Comparison of ENCODE assay signal across 8 cellular contexts in the genomic region with DNA sequence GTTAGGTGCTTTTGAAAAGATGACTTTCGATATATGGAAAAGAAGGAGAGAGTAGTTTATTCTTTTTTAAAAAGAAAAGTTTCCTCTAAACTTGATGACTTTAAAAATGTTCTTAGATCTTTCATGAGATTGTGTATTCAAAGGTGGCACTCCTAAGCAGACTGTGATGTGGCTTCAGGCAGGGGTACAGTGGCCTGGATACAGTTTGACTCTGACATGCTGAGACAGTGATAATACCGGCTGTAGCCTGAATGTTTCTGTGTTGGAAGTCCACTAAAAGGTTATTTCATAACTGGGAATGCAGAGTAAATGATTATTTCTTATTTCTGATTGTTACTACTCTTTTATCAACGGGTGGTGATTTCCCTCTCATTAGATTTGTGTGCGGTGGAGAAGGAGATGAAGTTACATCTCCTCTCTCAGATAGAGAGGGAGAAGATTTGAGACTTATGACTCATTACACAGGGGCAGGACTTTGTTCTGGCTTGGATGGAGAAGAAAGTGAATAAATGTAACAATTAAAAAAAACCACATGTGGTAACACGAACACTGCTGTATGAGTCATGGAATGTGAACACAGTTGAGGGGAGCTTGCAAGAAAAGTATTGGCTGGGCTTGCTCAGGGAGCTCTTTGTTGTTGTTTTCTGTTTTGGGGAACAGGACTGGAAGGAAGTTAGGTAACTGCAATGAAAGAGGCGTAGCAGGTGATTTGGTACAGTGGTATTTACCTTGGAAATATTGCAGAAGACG. TPM values are rescaled to one million over a fixed set of nuclear protein-coding genes. Genes with fewer than 3 reads are reported as not detected.
DNase-seq lines count a peak whose midpoint lies in the region; ATAC-seq and TF ChIP-seq lines count a peak whose summit lies in the region.

No MANE protein-coding gene starts in this region.

- H3K27me3 Mint-ChIP-seq in H9 (ENCODE audit: low read depth), result no peaks in the 10 kb centered on the region

- H3K27me3 ChIP-seq in BJ (ENCODE audit: control insufficient read depth, insufficient read depth, low read length), result 0 out of 2 replicates have a peak, but pooled peaks cover 2% of the 10 kb centered on the region
- no peaks in the 10 kb centered on the region for H3K27me3 ChIP-seq in H9 (ENCODE audit: insufficient read depth, low read length)
- no peaks in the 10 kb centered on the region for H3K27me3 ChIP-seq in SJCRH30

- H3K9me3 Mint-ChIP-seq in H9, result no peaks in the 10 kb centered on the region

- no peak overlapping the region for H3K56ac ChIP-seq in H9 (ENCODE audit: insufficient read length, low read depth, low read length)

- no peak overlapping the region for H3K27ac ChIP-seq in H9 (ENCODE audit: insufficient read length, low read depth, low read length)
- H3K27ac ChIP-seq in SJCRH30, result no peak overlapping the region
- H3K27ac ChIP-seq in epithelial cell of prostate, result peak overlapping the region; percentile 77

- no peak overlapping the region for H2AK5ac ChIP-seq in H9 (ENCODE audit: insufficient read length, low read length)

- no peak overlapping the region for H3K14ac ChIP-seq in H9 (ENCODE audit: insufficient read depth, low read length)

- no peak overlapping the region for H3K4me3 Mint-ChIP-seq in H9

- WGBS in H9 (ENCODE audit: extremely low coverage, insufficient read length, low lambda C conversion rate), result no CpG with 5 or more reads among the region's 7 CpGs

- no peak overlapping the region for H3K18ac ChIP-seq in H9 (ENCODE audit: insufficient read length, low read depth, low read length)

- no peaks in the 10 kb centered on the region for H3K36me3 Mint-ChIP-seq in H9 (ENCODE audit: insufficient read depth in 1 of 3, low read depth in 3 of 3)

- peaks cover 0 to 5% of the 10 kb centered on the region in 2 experiments for H3K4me1 Mint-ChIP-seq in H9

- TF ChIP-seq CTCF in BJ (IDR thresholded peaks at IDR 0.05; ENCODE audit: insufficient read depth, low read depth, low read length), result no peak
- TF ChIP-seq CTCF in H9 (conservative IDR thresholded peaks at IDR 0.05), result no peak

- no peak overlapping the region for H2BK120ac ChIP-seq in H9 (ENCODE audit: low read depth, low read length, poor library complexity, severe bottlenecking)

- H3K23ac ChIP-seq in H9 (ENCODE audit: insufficient read length, low read depth, low read length), result no peak overlapping the region

- H3K9ac ChIP-seq in H9 (ENCODE audit: extremely low read depth, insufficient read length, low read length), result no peak overlapping the region

- H2BK5ac ChIP-seq in H9 (ENCODE audit: insufficient read length, low read length), result no peak overlapping the region

- H2AFZ ChIP-seq in H9 (ENCODE audit: low read length), result no peak overlapping the region

- H4K5ac ChIP-seq in H9 (ENCODE audit: insufficient read length, low read depth, low read length), result no peak overlapping the region

- CTCF ChIA-PET in BJ (lab: Yijun Ruan, JAX), result interaction anchor here (0.6 kb wide), 1 partner anchor 45 kb away, joined by 4 read pairs; no protein-coding TSS in a partner anchor

- POLR2A ChIA-PET in BJ (lab: Charles Lee), result interaction anchor here (0.6 kb wide), 2 partner anchors 9 to 22 kb away, joined by 3 to 5 read pairs; partner anchors contain the start of gene SPTSSB

- H4K20me1 ChIP-seq in H9 (ENCODE audit: control insufficient read depth, insufficient read depth, insufficient read length), result no peaks in the 10 kb centered on the region

- no peak overlapping the region for H3T11ph ChIP-seq in H9 (ENCODE audit: low read length)

- H3K4me2 ChIP-seq in H9 (ENCODE audit: insufficient read depth, insufficient read length, low read length), result no peak overlapping the region

- no peaks in the 10 kb centered on the region for H3K9me3 ChIP-seq in H9 (ENCODE audit: control insufficient read depth, low read depth, low read length)
- H3K9me3 ChIP-seq in SJCRH30 (replicated peaks), result no peaks in the 10 kb centered on the region

- H3K79me1 ChIP-seq in H9 (ENCODE audit: insufficient read depth, low read depth, low read length, poor library complexity, severe bottlenecking), result no peaks in the 10 kb centered on the region

- DNase-seq in BJ (ENCODE audit: low read depth) (peak; percentile 87), H9 (no peak), SJCRH30 (peak; percentile 3 to 29), epithelial cell of prostate (ENCODE audit: low read depth, low spot score) (peak; percentile 98), SK-N-DZ (ENCODE audit: low spot score) (no peak), posterior vena cava (ENCODE audit: low spot score) (no peak)
- peak; percentile 10 for DNase-seq in stimulated activated naive CD8-positive, alpha-beta T cell treated with anti-CD3 and anti-CD28 coated beads, Interleukin-15, Interleukin-2, amounts not matched to agents 100 U/mL and 50 U/mL, for 24 hours
- DNase-seq in effector CD4-positive, alpha-beta T cell, result no peak

- no peak overlapping the region for H4K91ac ChIP-seq in H9 (ENCODE audit: insufficient read length, low read depth, low read length)

- no peak overlapping the region for H2BK20ac ChIP-seq in H9 (ENCODE audit: low read depth, low read length, poor library complexity, severe bottlenecking)

- H3K23me2 ChIP-seq in H9 (ENCODE audit: insufficient read length, low read depth, low read length, poor library complexity, severe bottlenecking), result no peaks in the 10 kb centered on the region

- H3K36me3 ChIP-seq in BJ (ENCODE audit: control insufficient read depth, insufficient read depth, low read length) (no peaks in the 10 kb centered on the region), SJCRH30 (no peaks in the 10 kb centered on the region)

- no peak overlapping the region for H3K4ac ChIP-seq in H9 (ENCODE audit: low read depth, low read length)

- intact Hi-C loops in posterior vena cava (cut with DNase I), result no loop called here

- H2BK12ac ChIP-seq in H9 (ENCODE audit: insufficient read length, low read depth, low read length), result no peak overlapping the region

- ATAC-seq in stimulated activated naive CD8-positive, alpha-beta T cell treated with anti-CD3 and anti-CD28 coated beads, Interleukin-15, Interleukin-2, amounts not matched to agents 100 U/mL and 50 U/mL, for 24 hours, result peak; percentile 98

- H3K79me2 ChIP-seq in H9 (ENCODE audit: insufficient read depth, low read length), result no peaks in the 10 kb centered on the region

- no peaks in the 10 kb centered on the region for H3K4me1 ChIP-seq in H9 (ENCODE audit: insufficient read depth, low read length)
- no peaks in the 10 kb centered on the region for H3K4me1 ChIP-seq in SJCRH30

- no peak overlapping the region for H4K8ac ChIP-seq in H9 (replicated peaks; ENCODE audit: insufficient read length, low read depth, low read length)

- H2BK15ac ChIP-seq in H9 (ENCODE audit: low read depth, low read length), result no peak overlapping the region

- H3K27ac Mint-ChIP-seq in H9, result peak overlapping the region in 2 of 3 experiments; percentile 36 to 52; a peak in 3 of 7 replicates

- H3K4me3 ChIP-seq in BJ (ENCODE audit: low read depth, low read length) (no peak overlapping the region), SJCRH30 (no peak overlapping the region)

RNA-seq across cellular contexts. Expression of gene SPTSSB, which starts 21.6 kb away (rescaled TPM):
- not detected in 2 replicates for polyA plus RNA-seq in BJ (2011; rRNA removed)
- not detected in 2 replicates for polyA minus RNA-seq in BJ (2011; rRNA and poly(A)+ RNA removed)
- 1.4 and 3.5 TPM in 2 replicates for total RNA-seq in H9 (2021)
- total RNA-seq in SJCRH30 (2014; rRNA removed; shearing (Covaris generic)), result 0.12 and 0.18 TPM in 2 replicates
- 0.98 and 1.5 TPM in 2 replicates for polyA plus RNA-seq in SK-N-DZ (2014; cell fraction: cytosol; rRNA removed)
- 2.0 and 2.4 TPM in 2 replicates for polyA plus RNA-seq in SK-N-DZ (2014; cell fraction: nucleus; rRNA removed)
- total RNA-seq in posterior vena cava, result not detected

Comparison
In these comparisons a context has a peak if more than half of its experiments do, and no peak if none do; other contexts are left out.
1. DNase-seq: peak in BJ (single experiment), SJCRH30 (2 of 2), epithelial cell of prostate (single experiment) and stimulated activated naive CD8-positive, alpha-beta T cell treated with anti-CD3 and anti-CD28 coated beads, Interleukin-15, Interleukin-2, amounts not matched to agents 100 U/mL and 50 U/mL, for 24 hours (single experiment); none in H9 (single experiment), effector CD4-positive, alpha-beta T cell (single experiment), SK-N-DZ (single experiment) and posterior vena cava (single experiment).